In the genomic region with DNA sequence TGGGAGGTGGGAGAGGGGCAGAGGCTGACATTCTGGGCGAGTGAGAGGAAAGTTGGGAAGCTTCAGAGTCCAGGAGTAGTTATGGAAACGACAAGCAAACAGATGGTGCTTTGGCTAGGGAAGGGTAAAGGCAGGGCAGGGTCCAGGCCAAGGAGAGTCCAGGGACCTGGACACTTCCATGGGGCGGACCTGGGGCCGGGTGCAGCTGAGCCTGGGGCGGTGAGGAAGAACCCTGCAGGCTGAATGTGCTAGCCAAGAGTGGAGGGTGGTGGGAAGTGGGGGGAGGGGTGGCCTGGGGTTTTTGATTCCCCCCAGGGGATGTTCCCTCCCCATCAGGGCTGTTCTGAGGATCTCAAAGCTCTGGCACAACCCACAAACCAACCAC, we compare ENCODE assay signal across 8 cellular contexts. TPM values are rescaled to one million over a fixed set of nuclear protein-coding genes. Genes with fewer than 3 reads are reported as not detected.
DNase-seq lines count a peak whose midpoint lies in the region; ATAC-seq and TF ChIP-seq lines count a peak whose summit lies in the region.

No MANE protein-coding gene starts in this region.

- peaks cover 40 to 74% (median 67%) of the 10 kb centered on the region in 4 donors for H3K4me1 Mint-ChIP-seq in naive thymus-derived CD8-positive, alpha-beta T cell

- H3K4me3 ChIP-seq in BLaER1 = peak overlapping the region; percentile 98
- peak overlapping the region; percentile 65 for H3K4me3 ChIP-seq in MG63
- H3K4me3 ChIP-seq in ectodermal cell (ENCODE audit: insufficient read depth, low read depth, low read length) = peak overlapping the region; percentile 70

- peak overlapping the region; percentile 81 to 97 (median 92) for H3K27ac Mint-ChIP-seq in naive thymus-derived CD8-positive, alpha-beta T cell

- H3K4me2 ChIP-seq in BLaER1 = peak overlapping the region; percentile 100

- H4K20me1 ChIP-seq in BLaER1 = peaks cover 59% of the 10 kb centered on the region

- no peaks in the 10 kb centered on the region for H3K9me3 Mint-ChIP-seq in naive thymus-derived CD8-positive, alpha-beta T cell

- peak overlapping the region; percentile 98 for H3K9ac ChIP-seq in BLaER1

- no peaks in the 10 kb centered on the region for H3K9me3 ChIP-seq in BLaER1
- H3K9me3 ChIP-seq in MG63 = no peaks in the 10 kb centered on the region
- H3K9me3 ChIP-seq in ectodermal cell (ENCODE audit: control insufficient read depth, low read length) = no peaks in the 10 kb centered on the region

- peaks cover 0 to 28% (median 4%) of the 10 kb centered on the region in 3 donors for H3K36me3 Mint-ChIP-seq in naive thymus-derived CD8-positive, alpha-beta T cell

- no peaks in the 10 kb centered on the region for H3K27me3 Mint-ChIP-seq in naive thymus-derived CD8-positive, alpha-beta T cell

- no peak for ATAC-seq in naive thymus-derived CD8-positive, alpha-beta T cell
- ATAC-seq in foreskin keratinocyte = no peak
- no peak for ATAC-seq in GM19467 (IDR thresholded peaks at IDR 0.05; ENCODE audit: unreplicated experiment)

- in situ Hi-C loops in GM13976 (cut with MboI; ENCODE audit: low sequenced_read_pairs, unreplicated experiment) = no loop called here

- WGBS in ectodermal cell, 2 experiments = 32 to 36% methylated on average over 5 of the region's 5 CpGs

- H3K27me3 ChIP-seq in BLaER1 (no peaks in the 10 kb centered on the region), MG63 (no peaks in the 10 kb centered on the region), ectodermal cell (ENCODE audit: control insufficient read depth, insufficient read depth, low read length, poor library complexity, severe bottlenecking) (peaks cover 16% of the 10 kb centered on the region), foreskin keratinocyte (no peaks in the 10 kb centered on the region)

- H3K4me1 ChIP-seq in BLaER1 (peaks cover 55% of the 10 kb centered on the region), ectodermal cell (ENCODE audit: control insufficient read depth, insufficient read depth, low read length) (peaks cover 35% of the 10 kb centered on the region), foreskin keratinocyte (peaks cover 5% of the 10 kb centered on the region)

- H3K27ac ChIP-seq in BLaER1 (peak overlapping the region; percentile 98), ectodermal cell (ENCODE audit: insufficient read depth, low read depth, low read length, poor library complexity, severe bottlenecking) (no peak overlapping the region), foreskin keratinocyte (no peak overlapping the region)

- no peak for TF ChIP-seq CTCF in foreskin keratinocyte (conservative IDR thresholded peaks at IDR 0.05)
- no peak for TF ChIP-seq CTCF in GM13976 (IDR thresholded peaks at IDR 0.05; ENCODE audit: borderline replicate concordance, control extremely low read depth, extremely low read depth, insufficient read depth, missing control alignments)

- H3K4me3 Mint-ChIP-seq in naive thymus-derived CD8-positive, alpha-beta T cell = peak overlapping the region; percentile 87 to 98 (median 95)

- POLR2A ChIA-PET in naive thymus-derived CD8-positive, alpha-beta T cell (lab: Charles Lee) = interaction anchor here (0.5 to 2.8 kb wide), 10 partner anchors 8 to 52 kb away, joined by 3 to 10 read pairs (median 6); partner anchors contain the start of gene SGCA

- DNase-seq in MG63 (peak; percentile 42), AML-193 (lab: John Stamatoyannopoulos, UW) (no peak), foreskin keratinocyte (no peak), GM13976 (ENCODE audit: low spot score) (no peak)
- no peak for DNase-seq in naive thymus-derived CD8-positive, alpha-beta T cell

- peaks cover 38% of the 10 kb centered on the region for H3K36me3 ChIP-seq in BLaER1
- H3K36me3 ChIP-seq in MG63 = peaks cover 62% of the 10 kb centered on the region
- H3K36me3 ChIP-seq in ectodermal cell (ENCODE audit: control insufficient read depth, insufficient read depth, low read length) = peaks cover 15% of the 10 kb centered on the region

RNA-seq across cellular contexts. Expression of gene PPP1R9B, which starts 2.6 kb away (rescaled TPM):
- total RNA-seq in MG63 (2014; rRNA removed; shearing (Covaris generic); ENCODE audit: low replicate concordance) = 56.1 and 68.2 TPM in 2 replicates
- 30.9 TPM for polyA plus RNA-seq in ectodermal cell (2013, experiment 1 of 4)
- polyA plus RNA-seq in ectodermal cell (2013, experiment 2 of 4) = 25.8 TPM
- polyA plus RNA-seq in ectodermal cell (2013, experiment 3 of 4) = 22.3 TPM
- polyA plus RNA-seq in ectodermal cell (2013, experiment 4 of 4) = 24.5 TPM
- total RNA-seq in naive thymus-derived CD8-positive, alpha-beta T cell = 10 to 100 TPM; 82.8 to 83.6 TPM
- under 1 TPM; 0.29 to 0.84 (median 0.67) TPM for polyA plus RNA-seq in naive thymus-derived CD8-positive, alpha-beta T cell
- 32.9 and 36.0 TPM in 2 replicates for total RNA-seq in foreskin keratinocyte
- polyA plus RNA-seq in foreskin keratinocyte = 21.2 and 21.5 TPM in 2 replicates

RNA-seq across cellular contexts. Expression of gene SAMD14, which starts 17.9 kb away (rescaled TPM):
- total RNA-seq in MG63 (2014; rRNA removed; shearing (Covaris generic); ENCODE audit: low replicate concordance) = not detected in 2 replicates
- polyA plus RNA-seq in ectodermal cell (2013, experiment 1 of 4) = 36.4 TPM
- 38.5 TPM for polyA plus RNA-seq in ectodermal cell (2013, experiment 2 of 4)
- polyA plus RNA-seq in ectodermal cell (2013, experiment 3 of 4) = 27.5 TPM
- polyA plus RNA-seq in ectodermal cell (2013, experiment 4 of 4) = 26.8 TPM
- total RNA-seq in naive thymus-derived CD8-positive, alpha-beta T cell = under 1 TPM in 1 of 2 experiments, not detected in 1; 0.30 TPM
- not detected for polyA plus RNA-seq in naive thymus-derived CD8-positive, alpha-beta T cell
- total RNA-seq in foreskin keratinocyte = 0.99 and 2.4 TPM in 2 replicates
- polyA plus RNA-seq in foreskin keratinocyte = 1.4 and 2.4 TPM in 2 replicates

RNA-seq across cellular contexts. Expression of gene SGCA, which starts 18.0 kb away (rescaled TPM):
- 1.1 TPM in 1 of 2 replicates, not detected in the other for total RNA-seq in MG63 (2014; rRNA removed; shearing (Covaris generic); ENCODE audit: low replicate concordance)
- polyA plus RNA-seq in ectodermal cell (2013, experiment 1 of 4) = not detected
- polyA plus RNA-seq in ectodermal cell (2013, experiment 2 of 4) = 1.8 TPM
- polyA plus RNA-seq in ectodermal cell (2013, experiment 3 of 4) = 0.96 TPM
- 1.3 TPM for polyA plus RNA-seq in ectodermal cell (2013, experiment 4 of 4)
- not detected for total RNA-seq in naive thymus-derived CD8-positive, alpha-beta T cell
- polyA plus RNA-seq in naive thymus-derived CD8-positive, alpha-beta T cell = under 1 TPM in 1 of 3 donors, not detected in 2; 0.71 TPM
- not detected in 2 replicates for total RNA-seq in foreskin keratinocyte
- not detected in 2 replicates for polyA plus RNA-seq in foreskin keratinocyte

RNA-seq across cellular contexts. Expression of gene PDK2, which starts 52.7 kb away (rescaled TPM):
- 16.9 and 25.8 TPM in 2 replicates for total RNA-seq in MG63 (2014; rRNA removed; shearing (Covaris generic); ENCODE audit: low replicate concordance)
- 43.7 TPM for polyA plus RNA-seq in ectodermal cell (2013, experiment 1 of 4)
- 41.2 TPM for polyA plus RNA-seq in ectodermal cell (2013, experiment 2 of 4)
- polyA plus RNA-seq in ectodermal cell (2013, experiment 3 of 4) = 26.7 TPM
- polyA plus RNA-seq in ectodermal cell (2013, experiment 4 of 4) = 31.7 TPM
- total RNA-seq in naive thymus-derived CD8-positive, alpha-beta T cell = 10 to 100 TPM; 44.4 to 45.3 TPM
- polyA plus RNA-seq in naive thymus-derived CD8-positive, alpha-beta T cell = 10 to 100 TPM; 27.9 to 47.4 (median 40.4) TPM
- total RNA-seq in foreskin keratinocyte = 7.3 and 7.5 TPM in 2 replicates
- polyA plus RNA-seq in foreskin keratinocyte = 6.9 and 7.5 TPM in 2 replicates

RNA-seq across cellular contexts. Expression of gene COL1A1, which starts 53.6 kb away (rescaled TPM):
- total RNA-seq in MG63 (2014; rRNA removed; shearing (Covaris generic); ENCODE audit: low replicate concordance) = 261 and 431 TPM in 2 replicates
- 46.3 TPM for polyA plus RNA-seq in ectodermal cell (2013, experiment 1 of 4)
- polyA plus RNA-seq in ectodermal cell (2013, experiment 2 of 4) = 42.2 TPM
- 41.0 TPM for polyA plus RNA-seq in ectodermal cell (2013, experiment 3 of 4)
- polyA plus RNA-seq in ectodermal cell (2013, experiment 4 of 4) = 45.8 TPM
- under 1 TPM; 0.44 to 0.83 TPM for total RNA-seq in naive thymus-derived CD8-positive, alpha-beta T cell
- polyA plus RNA-seq in naive thymus-derived CD8-positive, alpha-beta T cell = not detected
- total RNA-seq in foreskin keratinocyte = 3.5 and 4.7 TPM in 2 replicates
- polyA plus RNA-seq in foreskin keratinocyte = 2.2 and 2.7 TPM in 2 replicates
